18 cellular contexts compared by ENCODE assay signal in genomic region chr21:17805966-17806365, GRCh38.
"Had no signal": no experiment of that assay in that cellular context is flagged by ENCODE, and none has a peak within 500 bp of the region (broad histone marks: within the 10 kb centered on the region; RNA-seq: fewer than 3 reads in every experiment).

No MANE protein-coding gene starts in this region.

- DNase-seq: activated gamma-delta T cell; activated T-cell treated with anti-CD3 and anti-CD28 coated beads for 4 hours; adrenal gland; left colon; naive B cell; nucleus accumbens; right cardiac atrium; SJCRH30; stimulated activated CD4-positive, alpha-beta T cell treated with anti-CD3 and anti-CD28 coated beads, Interleukin-15, amount 100 ng/mL, for 24 hours; stimulated activated CD4-positive, alpha-beta T cell treated with anti-CD3 and anti-CD28 coated beads, Interleukin-4, amount 100 ng/mL, for 24 hours; stimulated activated naive CD4-positive, alpha-beta T cell treated with Interleukin-2 at 50 U/mL for 16 hours; substantia nigra; T1000 had no signal

- H3K27me3 ChIP-seq: adrenal gland, SJCRH30, tibial nerve had no signal

- H3K36me3 ChIP-seq: adrenal gland had no signal

- H3K27me3 Mint-ChIP-seq: naive B cell, progenitor cell of endocrine pancreas had no signal

- H3K4me1 ChIP-seq: adrenal gland had no signal

- H3K27ac ChIP-seq: adrenal gland, SJCRH30, tibial nerve had no signal

- H3K4me3 ChIP-seq: adrenal gland, SJCRH30, skin epidermis, tibial nerve had no signal

- ATAC-seq: esophagus mucosa, left colon, right cardiac atrium had no signal

- H3K4me3 Mint-ChIP-seq: naive B cell had no signal

- FAIRE-seq: islet of Langerhans had no signal
